1 cellular context compared by ENCODE assay signal in the genomic region with DNA sequence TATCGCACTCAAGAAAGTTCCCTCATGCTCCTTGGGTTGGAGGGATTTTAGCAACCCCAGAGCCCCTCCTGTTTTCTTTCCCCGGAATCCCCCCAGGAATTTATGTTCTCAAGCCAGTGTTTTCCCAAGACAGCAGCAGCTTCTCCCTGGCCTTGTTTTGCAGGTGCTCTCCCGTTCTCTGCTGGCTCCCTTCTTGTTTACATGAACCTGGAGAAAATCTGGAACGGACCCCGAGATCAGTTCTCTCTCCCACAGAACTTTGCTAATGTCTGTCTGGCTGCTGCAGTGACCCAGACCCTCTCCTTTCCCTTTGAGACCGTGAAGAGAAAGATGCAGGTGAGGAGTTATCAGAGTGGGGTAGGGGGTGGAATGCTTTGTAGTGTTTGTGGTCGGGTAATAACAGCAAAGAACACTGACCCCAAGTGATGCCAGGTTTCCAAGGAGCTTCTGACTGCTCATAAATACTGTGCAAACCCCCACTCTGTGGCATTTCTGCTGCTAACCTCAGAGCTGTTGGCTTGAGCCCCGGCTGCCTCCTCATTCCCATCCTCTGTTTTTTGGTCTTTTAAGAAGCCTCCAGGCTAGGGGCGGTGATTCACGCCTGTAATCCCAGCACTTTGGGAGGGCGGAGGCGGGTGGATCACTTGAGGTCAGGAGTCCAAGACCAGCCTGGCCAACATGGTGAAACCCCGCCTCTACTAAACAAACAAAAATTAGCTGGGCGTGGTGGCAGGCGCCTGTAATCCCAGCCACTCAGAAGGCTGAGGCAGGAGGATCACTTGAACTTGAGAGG.
TF ChIP-seq lines count a peak whose summit lies in the region.

No MANE protein-coding gene starts in this region.

TF ChIP-seq in WTC11, 78 proteins besides CTCF, POLR2A, EP300 and RAD21 (continued from another document):
- TF ChIP-seq, protein P1, sequence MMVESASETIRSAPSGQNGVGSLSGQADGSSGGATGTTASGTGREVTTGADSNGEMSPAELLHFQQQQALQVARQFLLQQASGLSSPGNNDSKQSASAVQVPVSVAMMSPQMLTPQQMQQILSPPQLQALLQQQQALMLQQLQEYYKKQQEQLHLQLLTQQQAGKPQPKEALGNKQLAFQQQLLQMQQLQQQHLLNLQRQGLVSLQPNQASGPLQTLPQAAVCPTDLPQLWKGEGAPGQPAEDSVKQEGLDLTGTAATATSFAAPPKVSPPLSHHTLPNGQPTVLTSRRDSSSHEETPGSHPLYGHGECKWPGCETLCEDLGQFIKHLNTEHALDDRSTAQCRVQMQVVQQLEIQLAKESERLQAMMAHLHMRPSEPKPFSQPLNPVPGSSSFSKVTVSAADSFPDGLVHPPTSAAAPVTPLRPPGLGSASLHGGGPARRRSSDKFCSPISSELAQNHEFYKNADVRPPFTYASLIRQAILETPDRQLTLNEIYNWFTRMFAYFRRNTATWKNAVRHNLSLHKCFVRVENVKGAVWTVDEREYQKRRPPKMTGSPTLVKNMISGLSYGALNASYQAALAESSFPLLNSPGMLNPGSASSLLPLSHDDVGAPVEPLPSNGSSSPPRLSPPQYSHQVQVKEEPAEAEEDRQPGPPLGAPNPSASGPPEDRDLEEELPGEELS (CRISPR knock-in tag; IDR thresholded peaks at IDR 0.05), result no peak
- TF ChIP-seq IRF2 (CRISPR knock-in tag; IDR thresholded peaks at IDR 0.05; ENCODE audit: borderline replicate concordance, low read depth) (no peak), ZNF138 (CRISPR knock-in tag; conservative IDR thresholded peaks at IDR 0.05) (no peak), IRF1 (CRISPR knock-in tag; IDR thresholded peaks at IDR 0.05) (no peak), PRDM15 (CRISPR knock-in tag; IDR thresholded peaks at IDR 0.05) (no peak), GABPB1 (CRISPR knock-in tag; IDR thresholded peaks at IDR 0.05) (no peak), CREM (CRISPR knock-in tag; IDR thresholded peaks at IDR 0.05) (no peak), USF2 (CRISPR knock-in tag; IDR thresholded peaks at IDR 0.05) (no peak), OVOL2 (CRISPR knock-in tag; IDR thresholded peaks at IDR 0.05; ENCODE audit: borderline replicate concordance) (no peak), RELA (CRISPR knock-in tag; IDR thresholded peaks at IDR 0.05; ENCODE audit: borderline replicate concordance) (no peak), ZNF512 (CRISPR knock-in tag; IDR thresholded peaks at IDR 0.05; ENCODE audit: borderline replicate concordance) (no peak)
- TF ChIP-seq, protein P2, sequence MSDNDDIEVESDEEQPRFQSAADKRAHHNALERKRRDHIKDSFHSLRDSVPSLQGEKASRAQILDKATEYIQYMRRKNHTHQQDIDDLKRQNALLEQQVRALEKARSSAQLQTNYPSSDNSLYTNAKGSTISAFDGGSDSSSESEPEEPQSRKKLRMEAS (CRISPR knock-in tag; IDR thresholded peaks at IDR 0.05), result no peak
- TF ChIP-seq, protein P3, sequence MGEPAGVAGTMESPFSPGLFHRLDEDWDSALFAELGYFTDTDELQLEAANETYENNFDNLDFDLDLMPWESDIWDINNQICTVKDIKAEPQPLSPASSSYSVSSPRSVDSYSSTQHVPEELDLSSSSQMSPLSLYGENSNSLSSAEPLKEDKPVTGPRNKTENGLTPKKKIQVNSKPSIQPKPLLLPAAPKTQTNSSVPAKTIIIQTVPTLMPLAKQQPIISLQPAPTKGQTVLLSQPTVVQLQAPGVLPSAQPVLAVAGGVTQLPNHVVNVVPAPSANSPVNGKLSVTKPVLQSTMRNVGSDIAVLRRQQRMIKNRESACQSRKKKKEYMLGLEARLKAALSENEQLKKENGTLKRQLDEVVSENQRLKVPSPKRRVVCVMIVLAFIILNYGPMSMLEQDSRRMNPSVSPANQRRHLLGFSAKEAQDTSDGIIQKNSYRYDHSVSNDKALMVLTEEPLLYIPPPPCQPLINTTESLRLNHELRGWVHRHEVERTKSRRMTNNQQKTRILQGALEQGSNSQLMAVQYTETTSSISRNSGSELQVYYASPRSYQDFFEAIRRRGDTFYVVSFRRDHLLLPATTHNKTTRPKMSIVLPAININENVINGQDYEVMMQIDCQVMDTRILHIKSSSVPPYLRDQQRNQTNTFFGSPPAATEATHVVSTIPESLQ (CRISPR knock-in tag; IDR thresholded peaks at IDR 0.05), result no peak
TF ChIP-seq in WTC11: peak in this region for 0.
